ENCODE assay signal across 16 cellular contexts in the genomic region with DNA sequence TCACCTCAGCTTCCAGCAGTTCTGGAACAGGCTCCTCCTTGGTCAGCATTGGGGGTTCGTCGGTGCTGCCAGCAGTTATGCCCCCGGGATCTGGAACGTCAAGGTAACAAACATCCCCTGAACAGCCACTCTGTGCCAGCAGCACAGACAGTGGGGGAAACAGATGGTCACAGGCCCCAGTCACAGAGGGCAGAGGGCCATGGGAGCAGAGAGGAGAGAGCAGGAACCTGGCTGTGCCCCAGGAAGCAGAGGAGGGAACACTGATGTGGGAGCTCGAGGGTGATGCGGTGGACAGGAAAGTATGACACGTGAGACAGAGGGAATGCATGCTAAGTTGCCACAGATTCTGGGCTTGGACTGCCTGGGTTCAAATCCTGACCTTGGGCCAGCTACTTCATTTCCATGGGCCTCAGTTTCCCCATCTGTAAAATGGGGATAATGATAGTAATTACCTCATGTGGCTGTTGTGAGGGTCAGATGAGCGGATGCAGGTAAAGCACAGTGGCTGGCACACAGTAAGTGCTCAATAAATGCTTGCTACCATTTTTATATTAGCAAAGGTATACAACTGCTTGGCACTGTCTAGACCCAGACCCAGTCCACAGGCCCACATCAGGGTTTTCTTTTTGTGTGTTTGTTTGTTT. TPM values are rescaled to one million over a fixed set of nuclear protein-coding genes. Genes with fewer than 3 reads are reported as not detected.
DNase-seq lines count a peak whose midpoint lies in the region; ATAC-seq, FAIRE-seq and TF ChIP-seq lines count a peak whose summit lies in the region.
"Had no signal": no experiment of that assay in that cellular context is flagged by ENCODE, and none has a peak within 500 bp of the region (broad histone marks: within the 10 kb centered on the region; RNA-seq: fewer than 3 reads in every experiment).

No MANE protein-coding gene starts in this region.

- dilution Hi-C loops in mammary epithelial cell (cut with HindIII; ENCODE audit: low sequenced_read_pairs), result loop anchor here (5.0 to 10.0 kb wide), 3 partner anchors 72 to 186 kb away; a partner anchor contains a TSS

- FAIRE-seq in K562 (lab: Jason Lieb, UNC), result no peak

- H4K20me1 ChIP-seq in mammary epithelial cell (ENCODE audit: insufficient read depth, low read length) (no peaks in the 10 kb centered on the region), K562 (replicated peaks; ENCODE audit: control insufficient read depth, insufficient read depth, low read length) (no peaks in the 10 kb centered on the region)

- peaks cover 11% of the 10 kb centered on the region for H3K4me1 ChIP-seq in mammary epithelial cell (ENCODE audit: insufficient read depth, low read length)
- H3K4me1 ChIP-seq in K562 (replicated peaks in 1 of 2; ENCODE audit: control insufficient read depth in 2 of 2, insufficient read depth in 2 of 2, low read length in 2 of 2), result peaks cover 10 to 22% of the 10 kb centered on the region in 2 experiments; a peak in 4 of 5 replicates
- peaks cover 4 to 11% (median 10%) of the 10 kb centered on the region in 4 donors for H3K4me1 ChIP-seq in liver (ENCODE audit: control insufficient read depth in 4 of 4, insufficient read depth in 4 of 4, low read length in 3 of 4)
- H3K4me1 ChIP-seq in thyroid gland, result peaks cover 7 to 24% of the 10 kb centered on the region in 2 donors

- intact Hi-C loops in MCF 10A (cut with micrococcal nuclease), result no loop called here
- intact Hi-C loops in mammary epithelial cell (cut with micrococcal nuclease), result no loop called here
- intact Hi-C loops in K562 (cut with micrococcal nuclease), result no loop called here
- intact Hi-C loops in thyroid gland (cut with DNase I), result no loop called here

- 66% methylated on average over 4 of the region's 8 CpGs for WGBS in mammary epithelial cell (ENCODE audit: low coverage, missing lambda C conversion rate)
- 92% methylated on average over 7 of the region's 8 CpGs for WGBS in K562 (ENCODE audit: insufficient coverage, low coverage, missing lambda C conversion rate)
- 91% methylated on average over 8 of the region's 8 CpGs for WGBS in liver
- whole genome bisulfite sequencing in thyroid gland, 2 donors, result 84 to 87% methylated on average over 5 to 8 of the region's 8 CpGs

- no peaks in the 10 kb centered on the region for H3K27me3 Mint-ChIP-seq in MCF 10A (ENCODE audit: insufficient read depth, unreplicated experiment)

- H3K36me3 ChIP-seq in mammary epithelial cell (ENCODE audit: insufficient read depth, low read length) (peaks cover 4% of the 10 kb centered on the region), K562 (ENCODE audit: control insufficient read depth, insufficient read depth, low read length) (peaks cover 62% of the 10 kb centered on the region; the same call in 2 of the 3 replicates), liver (ENCODE audit: control insufficient read depth in 4 of 4, insufficient read depth in 3 of 4, low read depth in 1 of 4, low read length in 3 of 4) (peaks cover 0 to 22% (median 9%) of the 10 kb centered on the region in 4 donors), thyroid gland (no peaks in the 10 kb centered on the region)

- no peaks in the 10 kb centered on the region for H3K9me1 ChIP-seq in K562 (ENCODE audit: control insufficient read depth, insufficient read depth, low read length)

- H3K27me3 ChIP-seq in mammary epithelial cell (ENCODE audit: insufficient read depth, low read length), result no peaks in the 10 kb centered on the region
- no peaks in the 10 kb centered on the region for H3K27me3 ChIP-seq in K562 (ENCODE audit: control insufficient read depth in 2 of 2, insufficient read depth in 2 of 2, low read length in 2 of 2)
- H3K27me3 ChIP-seq in liver (ENCODE audit: control insufficient read depth in 4 of 4, insufficient read depth in 4 of 4, low read length in 3 of 4), result no peaks in the 10 kb centered on the region
- H3K27me3 ChIP-seq in thyroid gland, result no peaks in the 10 kb centered on the region
- H3K27me3 ChIP-seq: BLaER1, Peyer's patch had no signal

- BruUV-seq in MCF 10A (replicated peaks; lab: Mats Ljungman, UMichigan) (no TSS peak), mammary epithelial cell (replicated peaks; lab: Mats Ljungman, UMichigan) (no TSS peak), K562 (replicated peaks; lab: Mats Ljungman, UMichigan) (no TSS peak)

- H3K4me1 Mint-ChIP-seq in MCF 10A (ENCODE audit: insufficient read depth, unreplicated experiment), result peaks cover 8% of the 10 kb centered on the region

- peaks cover 45% of the 10 kb centered on the region for H3K36me3 Mint-ChIP-seq in MCF 10A (ENCODE audit: insufficient read depth, unreplicated experiment)

- H3K79me2 ChIP-seq in mammary epithelial cell (ENCODE audit: insufficient read depth, low read length), result peaks cover 15% of the 10 kb centered on the region
- peaks cover 14% of the 10 kb centered on the region for H3K79me2 ChIP-seq in K562 (ENCODE audit: control insufficient read depth, insufficient read depth, low read length)

- H3K9me3 ChIP-seq in mammary epithelial cell (replicated peaks; ENCODE audit: insufficient read depth, low read length) (no peaks in the 10 kb centered on the region), K562 (replicated peaks; ENCODE audit: control insufficient read depth, insufficient read depth, low read depth, low read length) (no peaks in the 10 kb centered on the region), liver (ENCODE audit: control insufficient read depth in 4 of 4, low read length in 3 of 4) (no peaks in the 10 kb centered on the region), thyroid gland (no peaks in the 10 kb centered on the region)
- H3K9me3 ChIP-seq: BLaER1, Peyer's patch had no signal

- H3K9ac ChIP-seq in mammary epithelial cell (ENCODE audit: insufficient read depth, low read length) (no peak overlapping the region), K562 (ENCODE audit: insufficient read depth in 1 of 2, low read depth in 2 of 2, low read length in 2 of 2) (peak overlapping the region in 1 of 2 experiments; percentile 66; a peak in 2 of 4 replicates), liver (ENCODE audit: low read depth in 1 of 2, low read length in 2 of 2) (no peak overlapping the region)
- H3K9ac ChIP-seq: BLaER1 had no signal

- TF ChIP-seq RAD21 in K562 (CRISPR knock-in tag; conservative IDR thresholded peaks at IDR 0.05 in 1 of 2, IDR thresholded peaks at IDR 0.05 in 1 of 2) (no peak), liver (IDR thresholded peaks at IDR 0.05) (no peak)

- H2AFZ ChIP-seq in mammary epithelial cell (ENCODE audit: low read depth, low read length), result no peak overlapping the region
- no peak overlapping the region for H2AFZ ChIP-seq in K562 (ENCODE audit: low read depth, low read length)

- in situ Hi-C loops in mammary epithelial cell (cut with MboI; ENCODE audit: low sequenced_read_pairs in 2 of 2) (no loop called here), K562 (cut with MboI) (no loop called here)

- H3K27ac Mint-ChIP-seq in MCF 10A (ENCODE audit: low read depth, unreplicated experiment), result peak overlapping the region; percentile 51

- DNase-seq in MCF 10A (ENCODE audit: unreplicated experiment) (no peak), mammary epithelial cell (no peak), K562 (ENCODE audit: extremely low read depth in 1 of 4, low spot score in 3 of 4) (no peak), thyroid gland (peak in 1 of 2 donors; percentile 39), Kasumi-1 (lab: John Stamatoyannopoulos, UW) (no peak)
- DNase-seq: DMS53, H7, NCI-H1417, NCI-H1930, NCI-H2171 treated with DMSO at 0.1 percent for 48 hours, NCI-H510A, Peyer's patch, SHP77 had no signal

- CTCF ChIA-PET in MCF 10A (lab: Yijun Ruan, JAX) (interaction anchor here (0.6 to 4.6 kb wide), 4 partner anchors 13 to 260 kb away, joined by 3 to 18 read pairs (median 10); no protein-coding TSS in a partner anchor), mammary epithelial cell (lab: Charles Lee; ENCODE audit: low non-redundant PET) (no interaction called here), K562 (lab: Yijun Ruan, JAX; ENCODE audit: low intra/inter-chr PET ratio) (no interaction called here)

- POLR2A ChIA-PET in MCF 10A (lab: Yijun Ruan, JAX), result interaction anchor here (1.0 to 5.1 kb wide), 2 partner anchors 13 to 44 kb away, joined by 3 to 36 read pairs; no protein-coding TSS in a partner anchor
- POLR2A ChIA-PET in K562 (lab: Yijun Ruan, JAX), result interaction anchor here (0.6 to 0.9 kb wide), 2 partner anchors 46 to 233 kb away, joined by 3 read pairs; no protein-coding TSS in a partner anchor

- no peak for TF ChIP-seq POLR2A in K562 (conservative IDR thresholded peaks at IDR 0.05)
- TF ChIP-seq POLR2A in thyroid gland (IDR thresholded peaks at IDR 0.05), result no peak

- no peak overlapping the region for H3K27ac ChIP-seq in mammary epithelial cell (ENCODE audit: insufficient read depth, low read depth, low read length)
- no peak overlapping the region for H3K27ac ChIP-seq in K562 (ENCODE audit: extremely low read depth, low read depth, low read length)
- H3K27ac ChIP-seq in liver (ENCODE audit: low read depth in 1 of 2, low read length in 2 of 2), result no peak overlapping the region
- H3K27ac ChIP-seq in thyroid gland, result peak overlapping the region in 2 of 3 donors; percentile 72 to 82
- H3K27ac ChIP-seq: BLaER1, Peyer's patch had no signal

- no peak for TF ChIP-seq CTCF in MCF 10A (IDR thresholded peaks at IDR 0.05; ENCODE audit: unreplicated experiment)
- no peak for TF ChIP-seq CTCF in mammary epithelial cell (conservative IDR thresholded peaks at IDR 0.05 in 1 of 2, IDR thresholded peaks at IDR 0.05 in 1 of 2; ENCODE audit: extremely low read depth in 1 of 2, insufficient read depth in 1 of 2, low read depth in 1 of 2, low read length in 2 of 2)
- TF ChIP-seq CTCF in K562 (IDR thresholded peaks at IDR 0.05 in 2 of 3, conservative IDR thresholded peaks at IDR 0.05 in 1 of 3; ENCODE audit: insufficient read depth in 2 of 3, low read depth in 1 of 3, low read length in 3 of 3), result no peak
- no peak for TF ChIP-seq CTCF in liver (IDR thresholded peaks at IDR 0.05; ENCODE audit: low read depth, low read length, missing input control)
- TF ChIP-seq CTCF in thyroid gland (IDR thresholded peaks at IDR 0.05), result no peak

- TF ChIP-seq EP300 in K562 (IDR thresholded peaks at IDR 0.05; ENCODE audit: low read length), result no peak

- H3K4me2 ChIP-seq in mammary epithelial cell (ENCODE audit: insufficient read depth, low read depth, low read length), result no peak overlapping the region
- no peak overlapping the region for H3K4me2 ChIP-seq in K562 (ENCODE audit: insufficient read depth, low read length)
- H3K4me2 ChIP-seq: BLaER1 had no signal

- H3K4me3 ChIP-seq in mammary epithelial cell (replicated peaks in 1 of 3; ENCODE audit: insufficient read depth in 1 of 3, low read depth in 2 of 3, low read length in 3 of 3) (no peak overlapping the region), K562 (no peak overlapping the region), liver (ENCODE audit: low read depth in 1 of 3, low read length in 3 of 3) (no peak overlapping the region), thyroid gland (replicated peaks in 1 of 3) (no peak overlapping the region)
- H3K4me3 ChIP-seq: BLaER1, Peyer's patch had no signal

- H3K4me3 Mint-ChIP-seq in MCF 10A (ENCODE audit: unreplicated experiment), result no peak overlapping the region

- H3K9me3 Mint-ChIP-seq in MCF 10A (ENCODE audit: unreplicated experiment), result no peaks in the 10 kb centered on the region

- no peak for ATAC-seq in K562
- no peak for ATAC-seq in HG03439 (IDR thresholded peaks at IDR 0.05; ENCODE audit: unreplicated experiment)

RNA-seq across cellular contexts. Expression of a gene that starts 4.9 kb away (rescaled TPM):
- 32.0 and 33.9 TPM in 2 replicates for total RNA-seq in MCF 10A (2022)
- total RNA-seq in mammary epithelial cell, result 10 to 100 TPM; 26.1 to 28.5 TPM
- 22.5 TPM for polyA plus RNA-seq in mammary epithelial cell
- polyA minus RNA-seq in mammary epithelial cell, result 1.7 TPM
- 6.9 and 9.3 TPM in 2 replicates for total RNA-seq in K562 (2011; cell fraction: chromatin; rRNA removed; ENCODE audit: low replicate concordance)
- total RNA-seq in K562 (2011; cell fraction: nucleolus; rRNA removed), result 8.7 and 9.0 TPM in 2 replicates
- total RNA-seq in K562 (2011; cell fraction: nucleoplasm; rRNA removed), result 7.6 and 10.6 TPM in 2 replicates
- 80.1 and 85.8 TPM in 2 replicates for total RNA-seq in K562 (2014; rRNA removed)
- 7.0 and 7.9 TPM in 2 replicates for total RNA-seq in K562 (2014; rRNA removed; fragmentation: Illumina TruSeq; extraction: Trizol)
- total RNA-seq in K562 (2015; rRNA removed; fragmentation: Illumina TruSeq; extraction: Trizol), result 31.6 and 32.9 TPM in 2 replicates
- total RNA-seq in K562 (2021), result 41.2 and 43.1 TPM in 2 replicates
- polyA plus RNA-seq in K562 (2011; rRNA removed), result 15.1 and 17.4 TPM in 2 replicates
- polyA plus RNA-seq in K562 (2011; cell fraction: cytosol; rRNA removed), result 18.7 and 45.5 TPM in 2 replicates
- polyA plus RNA-seq in K562 (2011; cell fraction: nucleus; rRNA removed), result 7.4 and 12.0 TPM in 2 replicates
- polyA plus RNA-seq in K562 (2012), result 23.9 and 28.5 TPM in 2 replicates
- 19.6 and 37.5 TPM in 2 replicates for polyA plus RNA-seq in K562 (2014; fragmentation: Illumina TruSeq; extraction: Trizol)
- polyA plus RNA-seq in K562 (2014; fragmentation: Nextera tagmentation; extraction: Ambion mirVana), result 1 to 10 TPM; 1.7 to 2.6 TPM
- polyA plus RNA-seq in K562 (2014; rRNA removed), result 61.9 and 75.9 TPM in 2 replicates
- polyA minus RNA-seq in K562 (2011; rRNA and poly(A)+ RNA removed), result 2.2 and 3.5 TPM in 2 replicates
- polyA minus RNA-seq in K562 (2011; cell fraction: cytosol; rRNA and poly(A)+ RNA removed), result 7.9 and 8.1 TPM in 2 replicates
- 2.6 TPM in 2 replicates for polyA minus RNA-seq in K562 (2011; cell fraction: nucleus; rRNA and poly(A)+ RNA removed)
- 1 to 10 TPM; 3.4 to 6.1 TPM for total RNA-seq in liver
- polyA plus RNA-seq in liver, result 1 to 10 TPM; 4.9 to 7.1 TPM
- total RNA-seq in thyroid gland, result 10 to 100 TPM; 43.6 to 67.6 (median 47.9) TPM

RNA-seq across cellular contexts. Expression of a gene that starts 7.4 kb away (rescaled TPM):
- total RNA-seq in MCF 10A (2022) (3.6 and 4.1 TPM in 2 replicates), mammary epithelial cell (1 to 10 TPM in 1 of 2 donors, under 1 TPM in 1; 0.94 to 2.8 TPM), K562 (2014; rRNA removed) (0.36 and 1.0 TPM in 2 replicates), K562 (2014; rRNA removed; fragmentation: Illumina TruSeq; extraction: Trizol) (0.38 and 0.44 TPM in 2 replicates), K562 (2015; rRNA removed; fragmentation: Illumina TruSeq; extraction: Trizol) (0.33 and 0.53 TPM in 2 replicates), K562 (2021) (1.8 TPM in 2 replicates), liver (under 1 TPM in 1 of 2 donors, not detected in 1; 0.75 TPM), thyroid gland (1 to 10 TPM; 2.6 to 7.5 (median 5.6) TPM)
- polyA plus RNA-seq in mammary epithelial cell (2.1 TPM), K562 (2011; rRNA removed) (1.9 and 3.6 TPM in 2 replicates), K562 (2014; fragmentation: Illumina TruSeq; extraction: Trizol) (2.5 and 2.8 TPM in 2 replicates), K562 (2014; fragmentation: Nextera tagmentation; extraction: Ambion mirVana) (under 1 TPM; 0.24 to 0.35 TPM), K562 (2014; rRNA removed) (1.8 and 2.1 TPM in 2 replicates), liver (under 1 TPM; 0.19 to 0.35 TPM)
- 3.3 TPM for polyA minus RNA-seq in mammary epithelial cell
- total RNA-seq in K562 (2011; cell fraction: chromatin; rRNA removed; ENCODE audit: low replicate concordance), result 2.9 and 6.1 TPM in 2 replicates
- total RNA-seq in K562 (2011; cell fraction: nucleolus; rRNA removed), result 4.2 and 5.5 TPM in 2 replicates
- 6.2 and 12.7 TPM in 2 replicates for total RNA-seq in K562 (2011; cell fraction: nucleoplasm; rRNA removed)
- polyA plus RNA-seq in K562 (2011; cell fraction: cytosol; rRNA removed), result 6.9 and 7.6 TPM in 2 replicates
- polyA plus RNA-seq in K562 (2011; cell fraction: nucleus; rRNA removed), result 11.5 and 14.8 TPM in 2 replicates
- 2.0 and 5.6 TPM in 2 replicates for polyA plus RNA-seq in K562 (2012)
- polyA minus RNA-seq in K562 (2011; rRNA and poly(A)+ RNA removed), result 0.98 and 1.7 TPM in 2 replicates
- 1.1 and 1.4 TPM in 2 replicates for polyA minus RNA-seq in K562 (2011; cell fraction: cytosol; rRNA and poly(A)+ RNA removed)
- polyA minus RNA-seq in K562 (2011; cell fraction: nucleus; rRNA and poly(A)+ RNA removed), result 1.3 and 1.9 TPM in 2 replicates

RNA-seq across cellular contexts. Expression of a gene that starts 34.4 kb away (rescaled TPM):
- 18.0 and 23.4 TPM in 2 replicates for total RNA-seq in MCF 10A (2022)
- total RNA-seq in mammary epithelial cell, result 10 to 100 TPM; 18.5 to 24.9 TPM
- 8.4 TPM for polyA plus RNA-seq in mammary epithelial cell
- 28.9 TPM for polyA minus RNA-seq in mammary epithelial cell
- 10.1 and 37.5 TPM in 2 replicates for total RNA-seq in K562 (2011; cell fraction: chromatin; rRNA removed; ENCODE audit: low replicate concordance)
- total RNA-seq in K562 (2011; cell fraction: nucleolus; rRNA removed), result 30.4 and 31.2 TPM in 2 replicates
- total RNA-seq in K562 (2011; cell fraction: nucleoplasm; rRNA removed), result 14.5 and 15.4 TPM in 2 replicates
- 32.7 and 48.1 TPM in 2 replicates for total RNA-seq in K562 (2014; rRNA removed)
- 6.8 and 6.9 TPM in 2 replicates for total RNA-seq in K562 (2014; rRNA removed; fragmentation: Illumina TruSeq; extraction: Trizol)
- total RNA-seq in K562 (2015; rRNA removed; fragmentation: Illumina TruSeq; extraction: Trizol), result 17.6 and 17.8 TPM in 2 replicates
- total RNA-seq in K562 (2021), result 40.4 and 48.0 TPM in 2 replicates
- 9.1 and 9.9 TPM in 2 replicates for polyA plus RNA-seq in K562 (2011; rRNA removed)
- 12.4 and 47.6 TPM in 2 replicates for polyA plus RNA-seq in K562 (2011; cell fraction: cytosol; rRNA removed)
- 16.9 and 37.2 TPM in 2 replicates for polyA plus RNA-seq in K562 (2011; cell fraction: nucleus; rRNA removed)
- 17.7 and 25.5 TPM in 2 replicates for polyA plus RNA-seq in K562 (2012)
- 7.6 and 18.1 TPM in 2 replicates for polyA plus RNA-seq in K562 (2014; fragmentation: Illumina TruSeq; extraction: Trizol)
- under 1 TPM in 1 of 2 experiments, not detected in 1; 0.13 TPM for polyA plus RNA-seq in K562 (2014; fragmentation: Nextera tagmentation; extraction: Ambion mirVana)
- polyA plus RNA-seq in K562 (2014; rRNA removed), result 22.0 and 26.0 TPM in 2 replicates
- 3.8 and 7.2 TPM in 2 replicates for polyA minus RNA-seq in K562 (2011; rRNA and poly(A)+ RNA removed)
- polyA minus RNA-seq in K562 (2011; cell fraction: cytosol; rRNA and poly(A)+ RNA removed), result 26.1 and 27.7 TPM in 2 replicates
- 7.5 and 9.4 TPM in 2 replicates for polyA minus RNA-seq in K562 (2011; cell fraction: nucleus; rRNA and poly(A)+ RNA removed)
- 1 to 10 TPM; 3.0 to 4.8 TPM for total RNA-seq in liver
- 1 to 10 TPM in 1 of 2 donors, under 1 TPM in 1; 0.31 to 2.4 TPM for polyA plus RNA-seq in liver
- 10 to 100 TPM; 11.7 to 24.0 (median 14.4) TPM for total RNA-seq in thyroid gland

RNA-seq across cellular contexts. Expression of a gene that starts 59.9 kb away (rescaled TPM):
- total RNA-seq in MCF 10A (2022) (16.2 and 21.2 TPM in 2 replicates), mammary epithelial cell (10 to 100 TPM; 31.7 to 37.2 TPM), K562 (2014; rRNA removed) (19.0 and 23.5 TPM in 2 replicates), K562 (2014; rRNA removed; fragmentation: Illumina TruSeq; extraction: Trizol) (6.3 and 7.8 TPM in 2 replicates), K562 (2015; rRNA removed; fragmentation: Illumina TruSeq; extraction: Trizol) (12.4 and 12.9 TPM in 2 replicates), K562 (2021) (21.9 and 23.3 TPM in 2 replicates), liver (10 to 100 TPM; 26.6 to 39.1 TPM), thyroid gland (10 to 100 TPM; 32.9 to 49.5 (median 40.2) TPM)
- polyA plus RNA-seq in mammary epithelial cell (31.2 TPM), K562 (2011; rRNA removed) (15.8 and 29.7 TPM in 2 replicates), K562 (2014; fragmentation: Illumina TruSeq; extraction: Trizol) (14.1 and 18.0 TPM in 2 replicates), K562 (2014; fragmentation: Nextera tagmentation; extraction: Ambion mirVana) (1 to 10 TPM; 4.9 to 5.8 TPM), K562 (2014; rRNA removed) (16.5 and 19.0 TPM in 2 replicates), liver (10 to 100 TPM; 28.8 to 34.1 TPM)
- 29.5 TPM for polyA minus RNA-seq in mammary epithelial cell
- total RNA-seq in K562 (2011; cell fraction: chromatin; rRNA removed; ENCODE audit: low replicate concordance), result 12.4 and 41.2 TPM in 2 replicates
- total RNA-seq in K562 (2011; cell fraction: nucleolus; rRNA removed), result 46.8 and 54.4 TPM in 2 replicates
- 36.7 and 43.2 TPM in 2 replicates for total RNA-seq in K562 (2011; cell fraction: nucleoplasm; rRNA removed)
- 44.9 and 57.8 TPM in 2 replicates for polyA plus RNA-seq in K562 (2011; cell fraction: cytosol; rRNA removed)
- polyA plus RNA-seq in K562 (2011; cell fraction: nucleus; rRNA removed), result 25.0 and 28.3 TPM in 2 replicates
- 19.4 and 52.1 TPM in 2 replicates for polyA plus RNA-seq in K562 (2012)
- polyA minus RNA-seq in K562 (2011; rRNA and poly(A)+ RNA removed), result 12.8 and 14.8 TPM in 2 replicates
- polyA minus RNA-seq in K562 (2011; cell fraction: cytosol; rRNA and poly(A)+ RNA removed), result 15.8 and 19.1 TPM in 2 replicates
- 9.3 and 12.7 TPM in 2 replicates for polyA minus RNA-seq in K562 (2011; cell fraction: nucleus; rRNA and poly(A)+ RNA removed)

Comparison
In these comparisons a context has a peak if more than half of its experiments do, and no peak if none do; other contexts are left out.
1. H3K27ac ChIP-seq: peak in thyroid gland (2 of 3); none in mammary epithelial cell (single experiment), K562 (single experiment) and liver (0 of 2).